Comparison of ENCODE assay signal across 7 cellular contexts in the genomic region with DNA sequence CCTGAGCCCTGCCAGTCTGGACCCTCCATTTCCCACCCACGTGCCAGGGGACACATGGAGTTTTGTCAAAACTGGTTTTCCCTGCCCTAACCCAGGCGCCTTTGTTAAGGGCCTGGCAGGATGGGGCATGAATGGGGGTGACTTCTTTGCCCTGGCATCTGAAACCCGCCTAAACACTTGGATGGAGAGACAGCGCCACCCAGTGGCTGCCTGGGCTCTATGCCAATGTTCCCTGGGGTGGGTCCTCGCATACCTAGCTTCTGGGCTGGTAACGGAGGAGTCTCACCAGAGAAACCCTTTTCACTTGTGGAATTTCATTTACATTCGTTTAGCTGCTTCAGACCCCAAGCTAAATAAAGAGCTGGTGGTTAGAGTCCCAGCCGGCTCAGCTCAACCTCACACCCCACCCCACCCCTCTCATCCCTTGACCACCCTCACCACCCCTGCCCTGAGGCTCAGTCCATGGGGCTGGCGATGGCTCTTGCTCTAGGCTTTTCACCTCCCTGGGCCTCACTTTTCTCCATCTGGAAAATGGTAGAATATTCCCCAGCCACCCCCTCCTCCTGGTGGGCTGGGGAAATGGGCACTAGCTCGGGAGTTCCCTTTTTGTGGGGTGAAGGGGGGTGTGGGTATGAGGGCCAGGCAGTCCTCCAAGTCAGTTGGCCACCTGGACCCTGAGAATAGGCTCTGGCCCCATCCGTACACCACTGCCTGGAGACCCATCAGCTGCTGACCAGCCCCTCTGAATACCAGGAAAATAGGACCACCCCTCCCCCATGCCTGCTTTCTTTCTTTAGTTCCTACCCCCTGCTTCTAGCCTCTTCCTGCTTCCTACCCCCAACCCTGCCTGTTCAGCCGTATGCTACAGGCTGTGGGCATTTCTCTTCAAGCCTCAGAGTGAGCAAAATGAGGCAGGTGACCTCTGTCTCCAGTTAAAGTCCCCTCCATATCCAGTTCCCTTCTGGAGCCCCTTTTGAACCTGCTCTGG. TPM values are rescaled to one million over a fixed set of nuclear protein-coding genes. Genes with fewer than 3 reads are reported as not detected.
A peak's percentile ranks its signal among the peaks of the same experiment; 100 is the strongest.
DNase-seq lines count a peak whose midpoint lies in the region; ATAC-seq, FAIRE-seq and TF ChIP-seq lines count a peak whose summit lies in the region.

No MANE protein-coding gene starts in this region.

- peaks cover 9% of the 10 kb centered on the region for H3K27me3 Mint-ChIP-seq in activated T-cell treated with anti-CD3 and anti-CD28 coated beads, Interleukin-2, amount 50 U/mL, for 72 hours (ENCODE audit: low read depth)
- H3K27me3 Mint-ChIP-seq in neural crest cell (ENCODE audit: low read depth) = no peaks in the 10 kb centered on the region

- ATAC-seq in activated T-cell treated with anti-CD3 and anti-CD28 coated beads, Interleukin-2, amount 50 U/mL, for 72 hours (replicated peaks in 1 of 2) = peak; percentile 85 to 86

- peak; percentile 81 for TF ChIP-seq CTCF in GM12873 (IDR thresholded peaks at IDR 0.05; ENCODE audit: insufficient read depth, low read depth, low read length, missing control alignments)
- peak; percentile 83 for TF ChIP-seq CTCF in neural crest cell (conservative IDR thresholded peaks at IDR 0.05)

- no peak overlapping the region for H3K4me3 Mint-ChIP-seq in activated T-cell treated with anti-CD3 and anti-CD28 coated beads, Interleukin-2, amount 50 U/mL, for 72 hours
- peak overlapping the region; percentile 56 for H3K4me3 Mint-ChIP-seq in neural crest cell

- no peaks in the 10 kb centered on the region for H3K36me3 Mint-ChIP-seq in activated T-cell treated with anti-CD3 and anti-CD28 coated beads, Interleukin-2, amount 50 U/mL, for 72 hours (ENCODE audit: insufficient read depth in 2 of 2)
- no peaks in the 10 kb centered on the region for H3K36me3 Mint-ChIP-seq in neural crest cell (ENCODE audit: low read depth)

- DNase-seq in HTR-8/SVneo (ENCODE audit: insufficient read length, low spot score) (peak; percentile 63), OCI-M1 (lab: John Stamatoyannopoulos, UW) (peak; percentile 62), fibroblast of the conjunctiva (ENCODE audit: low read depth) (peak; percentile 41), neural crest cell (ENCODE audit: low read depth, low spot score) (peak; percentile 76), stromal cell of bone marrow (ENCODE audit: low read depth) (peak; percentile 23)
- peak; percentile 73 to 77 for DNase-seq in activated T-cell treated with anti-CD3 and anti-CD28 coated beads, Interleukin-2, amount 50 U/mL, for 72 hours

- H3K4me1 Mint-ChIP-seq in activated T-cell treated with anti-CD3 and anti-CD28 coated beads, Interleukin-2, amount 50 U/mL, for 72 hours (ENCODE audit: low read depth) = no peaks in the 10 kb centered on the region
- peaks cover 12% of the 10 kb centered on the region for H3K4me1 Mint-ChIP-seq in neural crest cell

- H3K27ac Mint-ChIP-seq in activated T-cell treated with anti-CD3 and anti-CD28 coated beads, Interleukin-2, amount 50 U/mL, for 72 hours = no peak overlapping the region
- H3K27ac Mint-ChIP-seq in neural crest cell (ENCODE audit: unreplicated experiment) = no peak overlapping the region

- FAIRE-seq in HTR-8/SVneo (lab: Jason Lieb, UNC) = no peak

- H3K9me3 Mint-ChIP-seq in activated T-cell treated with anti-CD3 and anti-CD28 coated beads, Interleukin-2, amount 50 U/mL, for 72 hours = no peaks in the 10 kb centered on the region
- H3K9me3 Mint-ChIP-seq in neural crest cell = no peaks in the 10 kb centered on the region

RNA-seq across cellular contexts. Expression of a gene that starts 57.1 kb away (rescaled TPM):
- total RNA-seq in activated T-cell treated with anti-CD3 and anti-CD28 coated beads, Interleukin-2, amount 50 U/mL, for 72 hours = 10 to 100 TPM; 26.3 to 27.4 TPM
- 53.3 and 59.5 TPM in 2 replicates for total RNA-seq in neural crest cell

Comparison
In these comparisons a context has a peak if more than half of its experiments do, and no peak if none do; other contexts are left out.
1. Peak in every context shown above with its lines: DNase-seq and ATAC-seq.
2. DNase-seq: peak in every context shown above with its lines; median percentile 76 in neural crest cell; 75 in activated T-cell treated with anti-CD3 and anti-CD28 coated beads, Interleukin-2, amount 50 U/mL, for 72 hours; 63 in HTR-8/SVneo; 62 in OCI-M1; 41 in fibroblast of the conjunctiva; 23 in stromal cell of bone marrow.